Comparison of ENCODE assay signal across 24 cellular contexts in genomic region chr6:35174043-35174434, GRCh38. TPM values are rescaled to one million over a fixed set of nuclear protein-coding genes. Genes with fewer than 3 reads are reported as not detected.
"Had no signal": no experiment of that assay in that cellular context is flagged by ENCODE, and none has a peak within 500 bp of the region (broad histone marks: within the 10 kb centered on the region; RNA-seq: fewer than 3 reads in every experiment).

No MANE protein-coding gene starts in this region.

- H3K36me3 Mint-ChIP-seq: activated naive CD8-positive, alpha-beta T cell treated with anti-CD3 and anti-CD28 coated beads for 36 hours; brain had no signal

- ATAC-seq: left lung; naive thymus-derived CD4-positive, alpha-beta T cell; stimulated activated naive B cell treated with anti-CD40 and anti-IgM and Interleukin-4, amounts not matched to agents 10 μg/mL and 1 μg/mL and 100 μg/mL, for 72 hours had no signal

- H3K4me3 Mint-ChIP-seq: activated CD4-positive, alpha-beta T cell treated with anti-CD3 and anti-CD28 coated beads, Interleukin-2, amount 10 ng/mL, durations not matched to agents 24 days and 14 days; activated naive CD8-positive, alpha-beta T cell treated with anti-CD3 and anti-CD28 coated beads for 36 hours; activated T-cell treated with anti-CD3 and anti-CD28 coated beads, Interleukin-2, amount 50 U/mL, for 72 hours; brain; central memory CD8-positive, alpha-beta T cell; naive thymus-derived CD4-positive, alpha-beta T cell; stimulated activated naive B cell treated with anti-CD40 and anti-IgM and Interleukin-4, amounts not matched to agents 10 μg/mL and 1 μg/mL and 100 μg/mL, for 72 hours had no signal

- H3K4me3 ChIP-seq: coronary artery, left lung, tibial nerve, vagina had no signal

- DNase-seq: activated CD4-positive, alpha-beta T cell treated with anti-CD3 and anti-CD28 coated beads, Interleukin-2, amount 10 ng/mL, durations not matched to agents 24 days and 14 days; activated CD4-positive, CD25-positive, alpha-beta regulatory T cell; activated gamma-delta T cell; activated naive CD8-positive, alpha-beta T cell treated with anti-CD3 and anti-CD28 coated beads for 36 hours; activated T-cell treated with anti-CD3 and anti-CD28 coated beads, Interleukin-2, amount 50 U/mL, for 72 hours; foreskin keratinocyte; glutamatergic neuron; hypothalamus; kidney; left lung; naive thymus-derived CD4-positive, alpha-beta T cell; retina; stimulated activated CD4-positive, alpha-beta T cell treated with anti-CD3 and anti-CD28 coated beads, Interleukin-2, amount 100 ng/mL, for 48 hours; stimulated activated naive B cell treated with anti-CD40 and anti-IgM and Interleukin-4, amounts not matched to agents 10 μg/mL and 1 μg/mL and 100 μg/mL, for 72 hours had no signal

- H3K27ac ChIP-seq: coronary artery, foreskin keratinocyte, left lung, neutrophil, tibial nerve, vagina had no signal

- H3K9me3 ChIP-seq: left lung, neutrophil, tibial nerve, vagina had no signal

- H3K36me3 ChIP-seq: left lung, neutrophil, tibial nerve, vagina had no signal

- H3K27me3 ChIP-seq: foreskin keratinocyte, left lung, tibial nerve, vagina had no signal

- H3K4me1 Mint-ChIP-seq: activated naive CD8-positive, alpha-beta T cell treated with anti-CD3 and anti-CD28 coated beads for 36 hours; stimulated activated naive B cell treated with anti-CD40 and anti-IgM and Interleukin-4, amounts not matched to agents 10 μg/mL and 1 μg/mL and 100 μg/mL, for 72 hours had no signal

- H3K4me1 ChIP-seq: left lung, vagina had no signal

- H3K27ac Mint-ChIP-seq: activated CD4-positive, alpha-beta T cell treated with anti-CD3 and anti-CD28 coated beads, Interleukin-2, amount 10 ng/mL, durations not matched to agents 24 days and 14 days; activated naive CD8-positive, alpha-beta T cell treated with anti-CD3 and anti-CD28 coated beads for 36 hours; activated T-cell treated with anti-CD3 and anti-CD28 coated beads, Interleukin-2, amount 50 U/mL, for 72 hours; stimulated activated naive B cell treated with anti-CD40 and anti-IgM and Interleukin-4, amounts not matched to agents 10 μg/mL and 1 μg/mL and 100 μg/mL, for 72 hours had no signal

- FAIRE-seq: endothelial cell of umbilical vein, kidney had no signal

RNA-seq across cellular contexts. Expression of gene TCP11, which starts 32.9 kb away (rescaled TPM):
- total RNA-seq: activated CD4-positive, alpha-beta T cell treated with anti-CD3 and anti-CD28 coated beads, Interleukin-2, amount 10 ng/mL, durations not matched to agents 24 days and 14 days; activated naive CD8-positive, alpha-beta T cell treated with anti-CD3 and anti-CD28 coated beads for 36 hours; activated T-cell treated with anti-CD3 and anti-CD28 coated beads, Interleukin-2, amount 50 U/mL, for 72 hours; endothelial cell of umbilical vein; foreskin keratinocyte; mammary epithelial cell; mononuclear cell; naive thymus-derived CD4-positive, alpha-beta T cell; T-helper 2 cell treated with Interferon-gamma antibody and Interleukin-4, amounts not matched to agents 100 ng/mL and 5 ng/mL, for 36 hours; vagina had no signal
- polyA plus RNA-seq: mammary epithelial cell; naive thymus-derived CD4-positive, alpha-beta T cell had no signal

RNA-seq across cellular contexts. Expression of gene SCUBE3, which starts 39.7 kb away (rescaled TPM):
- total RNA-seq: activated naive CD8-positive, alpha-beta T cell treated with anti-CD3 and anti-CD28 coated beads for 36 hours; foreskin keratinocyte; mononuclear cell; naive thymus-derived CD4-positive, alpha-beta T cell; T-helper 2 cell treated with Interferon-gamma antibody and Interleukin-4, amounts not matched to agents 100 ng/mL and 5 ng/mL, for 36 hours had no signal
